ENCODE assay signal across 10 cellular contexts in genomic region chr4:7909966-7910720, GRCh38. TPM values are rescaled to one million over a fixed set of nuclear protein-coding genes. Genes with fewer than 3 reads are reported as not detected.
A peak's percentile ranks its signal among the peaks of the same experiment; 100 is the strongest.
DNase-seq lines count a peak whose midpoint lies in the region; ATAC-seq and TF ChIP-seq lines count a peak whose summit lies in the region.
"Had no signal": no experiment of that assay in that cellular context is flagged by ENCODE, and none has a peak within 500 bp of the region (broad histone marks: within the 10 kb centered on the region; RNA-seq: fewer than 3 reads in every experiment).

No MANE protein-coding gene starts in this region.

- H3K27ac ChIP-seq in cingulate gyrus (ENCODE audit: low read depth, low read length): peak overlapping the region; percentile 24
- peak overlapping the region; percentile 73 for H3K27ac ChIP-seq in lower lobe of right lung
- H3K27ac ChIP-seq in thymus (ENCODE audit: low read depth): peak overlapping the region; percentile 54

- H3K27me3 ChIP-seq in lower lobe of right lung (ENCODE audit: low read depth) (no peaks in the 10 kb centered on the region), thymus (ENCODE audit: control insufficient read depth, insufficient read depth) (no peaks in the 10 kb centered on the region)

- DNase-seq in NCI-H69 (lab: John Stamatoyannopoulos, UW) (peak; percentile 24), lower lobe of right lung (no peak), hepatic stellate cell (ENCODE audit: low spot score) (no peak), NAMALWA (ENCODE audit: low spot score) (no peak), NCI-H774 (lab: John Stamatoyannopoulos, UW) (no peak), dermis blood vessel endothelial cell (no peak)
- DNase-seq: activated CD8-positive, alpha-beta memory T cell treated with anti-CD3 and anti-CD28 coated beads, Interleukin-2, amount 50 U/mL, for 4 hours; KBM-7 had no signal

- no peak for TF ChIP-seq CTCF in lower lobe of right lung (IDR thresholded peaks at IDR 0.05)

- H3K4me3 ChIP-seq in lower lobe of right lung: peak overlapping the region; percentile 13
- no peak overlapping the region for H3K4me3 ChIP-seq in thymus (ENCODE audit: low read length)

- no peaks in the 10 kb centered on the region for H3K36me3 ChIP-seq in lower lobe of right lung
- no peaks in the 10 kb centered on the region for H3K36me3 ChIP-seq in thymus (ENCODE audit: control insufficient read depth, insufficient read depth)

- WGBS in thymus: 85% methylated on average over 11 of the region's 11 CpGs

- intact Hi-C loops in lower lobe of right lung (cut with DNase I): no loop called here

- H3K4me1 ChIP-seq in lower lobe of right lung (peaks cover 27% of the 10 kb centered on the region), thymus (ENCODE audit: control insufficient read depth, insufficient read depth, low read length) (no peaks in the 10 kb centered on the region)

- H3K9me3 ChIP-seq in lower lobe of right lung (no peaks in the 10 kb centered on the region), thymus (ENCODE audit: control insufficient read depth) (no peaks in the 10 kb centered on the region)

- ATAC-seq in lower lobe of right lung: peak; percentile 82 to 91

RNA-seq across cellular contexts. Expression of gene AFAP1, which starts 29.5 kb away (rescaled TPM):
- total RNA-seq in lower lobe of right lung (21.0 TPM), dermis blood vessel endothelial cell (48.5 and 81.3 TPM in 2 replicates)
- 4.5 TPM for polyA plus RNA-seq in thymus
